In the genomic region with DNA sequence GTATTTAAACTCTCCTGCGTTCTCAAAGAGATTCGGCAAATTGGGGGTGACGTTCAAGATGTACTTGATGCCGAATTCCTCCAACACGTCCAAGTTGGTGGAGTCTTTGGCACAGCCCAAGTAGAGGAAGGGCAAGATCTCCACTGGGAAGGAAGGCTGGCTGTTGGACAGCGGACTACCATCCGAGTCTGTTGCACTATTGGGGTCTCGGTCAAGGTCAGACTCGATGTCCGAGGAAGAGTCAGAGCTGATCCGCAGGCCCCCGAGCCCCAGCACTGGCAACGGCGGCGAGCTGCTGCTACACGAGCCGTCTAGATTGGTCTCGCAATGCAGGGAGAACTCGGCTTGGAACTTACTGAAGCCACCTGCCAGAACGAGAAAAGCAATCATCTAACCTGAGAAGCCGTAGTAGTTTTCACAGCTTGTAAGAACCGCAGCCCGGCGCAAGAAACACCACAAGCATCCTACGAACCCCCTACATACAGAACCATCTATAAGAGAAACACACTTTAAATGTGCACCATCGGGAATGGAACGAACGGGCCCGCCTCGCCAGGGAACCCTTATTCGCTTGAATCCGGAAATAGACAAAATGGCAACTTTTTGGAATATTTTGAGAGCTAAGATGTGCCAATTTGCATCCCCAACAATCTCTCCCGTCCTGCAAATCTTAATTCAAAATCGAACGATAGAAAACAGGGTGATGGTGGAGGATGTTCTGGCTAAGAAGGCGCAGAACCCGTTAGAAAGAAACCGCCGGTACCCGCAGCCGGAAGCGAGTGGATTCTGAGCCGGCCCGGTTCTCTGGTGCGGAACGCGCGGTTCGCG, we compare ENCODE assay signal across 8 cellular contexts. TPM values are rescaled to one million over a fixed set of nuclear protein-coding genes. Genes with fewer than 3 reads are reported as not detected.
DNase-seq lines count a peak whose midpoint lies in the region; ATAC-seq, FAIRE-seq and TF ChIP-seq lines count a peak whose summit lies in the region.

No MANE protein-coding gene starts in this region.

- peaks cover 51% of the 10 kb centered on the region for H4K20me1 ChIP-seq in HepG2 (ENCODE audit: insufficient read depth, low read length)

- ATAC-seq in HepG2: no peak
- no peak for ATAC-seq in HG03135 (IDR thresholded peaks at IDR 0.05; ENCODE audit: unreplicated experiment)
- no peak for ATAC-seq in HG03565 (IDR thresholded peaks at IDR 0.05; ENCODE audit: unreplicated experiment)
- ATAC-seq in HG02642 (IDR thresholded peaks at IDR 0.05; ENCODE audit: poor library complexity, unreplicated experiment): no peak

- under 1% methylated on average over 37 of the region's 50 CpGs for WGBS in HepG2 (ENCODE audit: low lambda C conversion rate)
- WGBS in suprapubic skin: 9% methylated on average over 39 of the region's 50 CpGs

- POLR2A ChIA-PET in HepG2 (lab: Yijun Ruan, JAX): interaction anchor here (2.1 to 10.6 kb wide), 6 partner anchors 18 to 358 kb away, joined by 10 to 430 read pairs (median 18); a partner anchor contains a TSS

- DNase-seq in GM12864 (ENCODE audit: low read depth) (no peak), cardiac fibroblast (ENCODE audit: low read depth in 2 of 2) (peak; percentile 43 to 58), HepG2 (ENCODE audit: low spot score) (no peak), suprapubic skin (ENCODE audit: low spot score in 2 of 2) (peak in 1 of 2 donors; percentile 79)

- H3K4me1 ChIP-seq in HepG2 (ENCODE audit: insufficient read depth, low read length): peaks cover 48% of the 10 kb centered on the region
- peaks cover 73% of the 10 kb centered on the region for H3K4me1 ChIP-seq in suprapubic skin

- no peak for TF ChIP-seq POLR2A in HepG2 (IDR thresholded peaks at IDR 0.05; ENCODE audit: insufficient read depth in 1 of 2, low read depth in 2 of 2, low read length in 2 of 2)
- no peak for TF ChIP-seq POLR2A in suprapubic skin (IDR thresholded peaks at IDR 0.05)

- TF ChIP-seq CTCF in GM12864 (IDR thresholded peaks at IDR 0.05; ENCODE audit: low read depth, low read length, missing control alignments): no peak
- no peak for TF ChIP-seq CTCF in cardiac fibroblast (IDR thresholded peaks at IDR 0.05; ENCODE audit: low read depth, low read length)
- no peak for TF ChIP-seq CTCF in HepG2 (CRISPR knock-in tag; IDR thresholded peaks at IDR 0.05)
- no peak for TF ChIP-seq CTCF in suprapubic skin (IDR thresholded peaks at IDR 0.05)

- H3K36me3 ChIP-seq in HepG2 (replicated peaks in 1 of 2; ENCODE audit: control insufficient read depth in 1 of 2, insufficient read depth in 2 of 2, low read length in 2 of 2): peaks cover 8 to 26% of the 10 kb centered on the region in 2 experiments
- H3K36me3 ChIP-seq in suprapubic skin: peaks cover 5% of the 10 kb centered on the region

- H3K9me3 ChIP-seq in HepG2 (ENCODE audit: low read length) (no peaks in the 10 kb centered on the region), suprapubic skin (no peaks in the 10 kb centered on the region)

- CTCF ChIA-PET in HepG2 (lab: Yijun Ruan, JAX; ENCODE audit: low intra/inter-chr PET ratio, low total read pairs): no interaction called here

- peak overlapping the region; percentile 99 for H3K9ac ChIP-seq in HepG2 (ENCODE audit: insufficient read depth, low read depth, low read length)

- H3K27ac ChIP-seq in HepG2 (ENCODE audit: extremely low read length, insufficient read depth, low read length) (peak overlapping the region; percentile 99), suprapubic skin (peak overlapping the region; percentile 99)

- TF ChIP-seq RAD21 in HepG2 (CRISPR knock-in tag; IDR thresholded peaks at IDR 0.05): no peak

- H2AFZ ChIP-seq in HepG2 (ENCODE audit: low read length): no peak overlapping the region

- no peak for FAIRE-seq in HepG2 (lab: Jason Lieb, UNC)

- in situ Hi-C loops in HepG2 (cut with HindIII; ENCODE audit: extremely low pct_ligation_motif_present, low pct_unique_long_range_greater_than_20kb): loop anchor here (5.0 kb wide), 2 partner anchors 41 to 176 kb away; a partner anchor contains a TSS

- intact Hi-C loops in HepG2 (cut with micrococcal nuclease; ENCODE audit: unreplicated experiment): loop anchor here (10.0 kb wide), 2 partner anchors 294 to 354 kb away; a partner anchor contains a TSS

- H3K27me3 ChIP-seq in HepG2 (ENCODE audit: control insufficient read depth in 1 of 2, insufficient read depth in 2 of 2, low read length in 2 of 2) (peaks cover 0 to 9% of the 10 kb centered on the region in 2 experiments; a peak in 1 of 5 replicates), suprapubic skin (no peaks in the 10 kb centered on the region)

- TF ChIP-seq EP300 in HepG2 (IDR thresholded peaks at IDR 0.05; ENCODE audit: low read depth in 2 of 2, low read length in 2 of 2) (no peak), HepG2 (CRISPR knock-in tag; IDR thresholded peaks at IDR 0.05; ENCODE audit: borderline replicate concordance) (no peak), suprapubic skin (IDR thresholded peaks at IDR 0.05) (no peak)

- H3K4me2 ChIP-seq in HepG2 (ENCODE audit: low read depth, low read length): peak overlapping the region; percentile 94

- H3K4me3 ChIP-seq in GM12864 (ENCODE audit: low read depth, low read length) (peak overlapping the region; percentile 22; the same call in 1 of the 2 replicates), cardiac fibroblast (replicated peaks in 1 of 2; ENCODE audit: low read depth in 2 of 2, low read length in 2 of 2) (peak overlapping the region; percentile 97 to 99), HepG2 (replicated peaks in 1 of 3; ENCODE audit: insufficient read depth in 1 of 3, low read depth in 2 of 3, low read length in 3 of 3) (peak overlapping the region; percentile 98 to 99 (median 98)), suprapubic skin (peak overlapping the region; percentile 94)

- H3K79me2 ChIP-seq in HepG2 (ENCODE audit: insufficient read depth, low read length): peaks cover 63% of the 10 kb centered on the region

- BruUV-seq in HepG2 (replicated peaks; lab: Mats Ljungman, UMichigan): no TSS peak

TF ChIP-seq in HepG2, 621 proteins besides CTCF, POLR2A, EP300 and RAD21 (continues in another document):
- TF ChIP-seq IRX3 (CRISPR knock-in tag; IDR thresholded peaks at IDR 0.05; ENCODE audit: borderline replicate concordance, low read depth) (no peak), NFE2L1 (CRISPR knock-in tag; IDR thresholded peaks at IDR 0.05; ENCODE audit: borderline replicate concordance) (no peak), CCDC6 (CRISPR knock-in tag; IDR thresholded peaks at IDR 0.05) (no peak), ZNF772 (CRISPR knock-in tag; IDR thresholded peaks at IDR 0.05) (peak; percentile 35; the same call in 1 of the 2 replicates), ZNF572 (CRISPR knock-in tag; IDR thresholded peaks at IDR 0.05) (no peak), ZNF292 (CRISPR knock-in tag; IDR thresholded peaks at IDR 0.05; ENCODE audit: borderline replicate concordance, low read depth) (no peak), ZNF777 (CRISPR knock-in tag; IDR thresholded peaks at IDR 0.05) (no peak), EHMT2 (IDR thresholded peaks at IDR 0.05; ENCODE audit: borderline replicate concordance, low read depth, low read length) (no peak)
- TF ChIP-seq, protein P1, sequence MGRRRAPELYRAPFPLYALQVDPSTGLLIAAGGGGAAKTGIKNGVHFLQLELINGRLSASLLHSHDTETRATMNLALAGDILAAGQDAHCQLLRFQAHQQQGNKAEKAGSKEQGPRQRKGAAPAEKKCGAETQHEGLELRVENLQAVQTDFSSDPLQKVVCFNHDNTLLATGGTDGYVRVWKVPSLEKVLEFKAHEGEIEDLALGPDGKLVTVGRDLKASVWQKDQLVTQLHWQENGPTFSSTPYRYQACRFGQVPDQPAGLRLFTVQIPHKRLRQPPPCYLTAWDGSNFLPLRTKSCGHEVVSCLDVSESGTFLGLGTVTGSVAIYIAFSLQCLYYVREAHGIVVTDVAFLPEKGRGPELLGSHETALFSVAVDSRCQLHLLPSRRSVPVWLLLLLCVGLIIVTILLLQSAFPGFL (CRISPR knock-in tag; IDR thresholded peaks at IDR 0.05): no peak
- TF ChIP-seq, protein P2, sequence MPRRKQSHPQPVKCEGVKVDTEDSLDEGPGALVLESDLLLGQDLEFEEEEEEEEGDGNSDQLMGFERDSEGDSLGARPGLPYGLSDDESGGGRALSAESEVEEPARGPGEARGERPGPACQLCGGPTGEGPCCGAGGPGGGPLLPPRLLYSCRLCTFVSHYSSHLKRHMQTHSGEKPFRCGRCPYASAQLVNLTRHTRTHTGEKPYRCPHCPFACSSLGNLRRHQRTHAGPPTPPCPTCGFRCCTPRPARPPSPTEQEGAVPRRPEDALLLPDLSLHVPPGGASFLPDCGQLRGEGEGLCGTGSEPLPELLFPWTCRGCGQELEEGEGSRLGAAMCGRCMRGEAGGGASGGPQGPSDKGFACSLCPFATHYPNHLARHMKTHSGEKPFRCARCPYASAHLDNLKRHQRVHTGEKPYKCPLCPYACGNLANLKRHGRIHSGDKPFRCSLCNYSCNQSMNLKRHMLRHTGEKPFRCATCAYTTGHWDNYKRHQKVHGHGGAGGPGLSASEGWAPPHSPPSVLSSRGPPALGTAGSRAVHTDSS (CRISPR knock-in tag; conservative IDR thresholded peaks at IDR 0.05): no peak

RNA-seq across cellular contexts. Expression of a gene that starts 1.4 kb away (rescaled TPM):
- polyA plus RNA-seq in PFSK-1 (2012; ENCODE audit: insufficient read length, low read depth): 38.7 TPM
- total RNA-seq in HepG2 (2016; rRNA removed; fragmentation: Illumina TruSeq; extraction: Trizol): 37.0 and 40.9 TPM in 2 replicates
- 4.4 and 4.7 TPM in 2 replicates for total RNA-seq in HepG2 (2016; cell fraction: cytosol; rRNA removed; fragmentation: Illumina TruSeq; extraction: Trizol; ENCODE audit: low read depth)
- 36.2 and 41.6 TPM in 2 replicates for total RNA-seq in HepG2 (2016; cell fraction: insoluble cytoplasmic fraction; rRNA removed; fragmentation: Illumina TruSeq; extraction: Trizol)
- 13.7 and 14.2 TPM in 2 replicates for total RNA-seq in HepG2 (2016; cell fraction: membrane; rRNA removed; fragmentation: Illumina TruSeq; extraction: Trizol)
- 52.5 and 56.1 TPM in 2 replicates for total RNA-seq in HepG2 (2016; cell fraction: nucleus; rRNA removed; fragmentation: Illumina TruSeq; extraction: Trizol)
- 161 and 175 TPM in 2 replicates for polyA plus RNA-seq in HepG2 (2011; rRNA removed)
- 140 and 159 TPM in 2 replicates for polyA plus RNA-seq in HepG2 (2011; cell fraction: cytosol; rRNA removed)
- polyA plus RNA-seq in HepG2 (2011; cell fraction: nucleus; rRNA removed): 198 and 204 TPM in 2 replicates
- 101 and 134 TPM in 2 replicates for polyA plus RNA-seq in HepG2 (2012)
- polyA plus RNA-seq in HepG2 (2016; cell fraction: cytosol; fragmentation: Illumina TruSeq; extraction: Trizol; ENCODE audit: low read depth): 1.2 and 1.4 TPM in 2 replicates
- polyA plus RNA-seq in HepG2 (2016; cell fraction: insoluble cytoplasmic fraction; fragmentation: Illumina TruSeq; extraction: Trizol; ENCODE audit: low read depth): 31.8 and 35.1 TPM in 2 replicates
- polyA plus RNA-seq in HepG2 (2016; cell fraction: membrane; fragmentation: Illumina TruSeq; extraction: Trizol; ENCODE audit: low read depth): 4.5 and 5.5 TPM in 2 replicates
- polyA plus RNA-seq in HepG2 (2016; cell fraction: nucleus; fragmentation: Illumina TruSeq; extraction: Trizol; ENCODE audit: insufficient read depth, low read depth): 62.5 and 77.8 TPM in 2 replicates
- polyA minus RNA-seq in HepG2 (2011; rRNA and poly(A)+ RNA removed; ENCODE audit: low replicate concordance): 3.5 and 736 TPM in 2 replicates
- 161 and 182 TPM in 2 replicates for polyA minus RNA-seq in HepG2 (2011; cell fraction: cytosol; rRNA and poly(A)+ RNA removed)
- 194 and 220 TPM in 2 replicates for polyA minus RNA-seq in HepG2 (2011; cell fraction: nucleus; rRNA and poly(A)+ RNA removed)
- 10 to 100 TPM; 50.8 to 69.2 (median 59.7) TPM for total RNA-seq in suprapubic skin

Comparison
In these comparisons a context has a peak if more than half of its experiments do, and no peak if none do; other contexts are left out.
1. DNase-seq: peak in cardiac fibroblast (2 of 2); none in GM12864 (single experiment) and HepG2 (single experiment).
2. H3K4me3 ChIP-seq: peak in every context shown above with its lines; median percentile 98 in cardiac fibroblast; 98 in HepG2; 94 in suprapubic skin; 22 in GM12864.